In the genomic region with DNA sequence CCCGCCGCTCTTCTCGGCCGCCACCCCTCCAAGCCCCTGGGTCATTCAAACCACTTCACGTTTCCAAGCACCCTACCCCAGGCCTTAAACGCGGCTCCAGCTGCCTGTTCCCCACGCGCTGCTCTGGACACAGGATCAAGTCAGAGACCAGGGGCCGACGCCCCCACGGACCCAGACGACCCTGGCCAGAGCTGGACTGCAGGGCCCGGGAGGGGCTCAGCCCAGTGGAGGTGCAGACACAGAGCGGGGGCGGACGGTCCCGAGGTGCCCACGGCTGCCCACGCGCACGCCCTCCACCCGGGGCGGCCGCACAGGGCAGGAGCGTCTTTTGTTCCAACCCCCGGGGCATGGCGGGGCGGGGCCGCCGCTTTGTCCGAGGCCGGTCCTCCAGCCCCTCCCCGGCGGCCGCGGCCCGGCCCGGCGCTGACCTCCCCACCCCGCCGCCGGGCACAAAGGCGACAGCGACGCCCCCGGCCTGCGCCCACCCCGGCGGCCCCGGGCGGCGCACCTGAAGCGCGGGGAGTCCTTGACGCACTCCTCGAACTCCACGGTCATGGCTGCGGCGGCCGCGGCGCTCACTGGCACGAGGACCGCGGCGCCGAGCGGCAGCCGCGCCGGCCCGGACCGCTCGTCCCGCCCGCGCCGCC, we compare ENCODE assay signal across 9 cellular contexts. TPM values are rescaled to one million over a fixed set of nuclear protein-coding genes. Genes with fewer than 3 reads are reported as not detected.
DNase-seq lines count a peak whose midpoint lies in the region; ATAC-seq and TF ChIP-seq lines count a peak whose summit lies in the region.
"Had no signal": no experiment of that assay in that cellular context is flagged by ENCODE, and none has a peak within 500 bp of the region (broad histone marks: within the 10 kb centered on the region; RNA-seq: fewer than 3 reads in every experiment).

No MANE protein-coding gene starts in this region.

- DNase-seq in CD14-positive monocyte (ENCODE audit: low spot score) (no peak), LNCaP clone FGC (ENCODE audit: low read depth) (no peak), colonic mucosa (peak; percentile 65), epidermal melanocyte (ENCODE audit: insufficient read length, low spot score) (no peak), GF-D8 (lab: John Stamatoyannopoulos, UW) (no peak), NCI-H524 treated with DMSO at 0.1 percent for 48 hours (lab: John Stamatoyannopoulos, UW) (no peak)

- H3K4me1 Mint-ChIP-seq in CD14-positive monocyte: peaks cover 36% of the 10 kb centered on the region

- peaks cover 3 to 23% of the 10 kb centered on the region in 2 donors for H3K36me3 Mint-ChIP-seq in CD14-positive monocyte

- H3K9me3 ChIP-seq in colonic mucosa: no peaks in the 10 kb centered on the region
- H3K9me3 ChIP-seq in mesodermal cell (ENCODE audit: control insufficient read depth, low read length): no peaks in the 10 kb centered on the region

- H3K27me3 Mint-ChIP-seq in CD14-positive monocyte (ENCODE audit: low read depth in 3 of 3): peaks cover 0 to 4% (median 0%) of the 10 kb centered on the region in 3 donors

- intact Hi-C loops in CD14-positive monocyte (cut with micrococcal nuclease) (loop anchor here in 1 of 2 donors (5.0 kb wide), 2 partner anchors 70 to 475 kb away; a partner anchor contains a TSS), colonic mucosa (cut with DNase I) (no loop called here)

- peak overlapping the region; percentile 81 to 90 for H3K4me3 Mint-ChIP-seq in CD14-positive monocyte

- H3K36me3 ChIP-seq in colonic mucosa (no peaks in the 10 kb centered on the region), mesodermal cell (ENCODE audit: control insufficient read depth, insufficient read depth, low read length) (peaks cover 16% of the 10 kb centered on the region)

- TF ChIP-seq CTCF in CD14-positive monocyte (IDR thresholded peaks at IDR 0.05) (no peak), LNCaP clone FGC (IDR thresholded peaks at IDR 0.05; ENCODE audit: control insufficient read depth, extremely low read depth, insufficient read depth) (no peak), colonic mucosa (IDR thresholded peaks at IDR 0.05) (no peak)

- peak; percentile 6 for ATAC-seq in GM21360 (IDR thresholded peaks at IDR 0.05; ENCODE audit: unreplicated experiment)

- 3% methylated on average over 46 to 56 of the region's 79 CpGs for WGBS in mesodermal cell (ENCODE audit: insufficient coverage in 2 of 2), 2 experiments

- H3K27me3 ChIP-seq in colonic mucosa: no peaks in the 10 kb centered on the region

- peak overlapping the region; percentile 71 for H3K27ac ChIP-seq in colonic mucosa
- H3K27ac ChIP-seq in mesodermal cell (ENCODE audit: low read depth, low read length, severe bottlenecking): peak overlapping the region; percentile 36

- H3K4me1 ChIP-seq in colonic mucosa (peaks cover 30% of the 10 kb centered on the region), mesodermal cell (ENCODE audit: control insufficient read depth, insufficient read depth, low read length, poor library complexity, severe bottlenecking) (peaks cover 33% of the 10 kb centered on the region)

- H3K4me3 ChIP-seq in LNCaP clone FGC (ENCODE audit: low read depth, low read length) (peak overlapping the region; percentile 66), colonic mucosa (peak overlapping the region; percentile 80), mesodermal cell (ENCODE audit: extremely low read depth, insufficient read depth, low read length, poor library complexity, severe bottlenecking) (peak overlapping the region; percentile 79)

- peak overlapping the region; percentile 72 to 91 (median 85) for H3K27ac Mint-ChIP-seq in CD14-positive monocyte

- peak overlapping the region; percentile 65 to 84 for H3K9ac ChIP-seq in colonic mucosa (ENCODE audit: low read depth in 2 of 2, low read length in 2 of 2)

- H3K9me3 Mint-ChIP-seq in CD14-positive monocyte: no peaks in the 10 kb centered on the region

RNA-seq across cellular contexts. Expression of a gene that starts 0.3 kb away (rescaled TPM):
- 1 to 10 TPM; 3.5 to 4.0 TPM for polyA plus RNA-seq in CD14-positive monocyte
- total RNA-seq in colonic mucosa: 10 to 100 TPM; 34.1 to 68.1 TPM
- 39.6 TPM for polyA plus RNA-seq in mesodermal cell (2013, experiment 1 of 2)
- 31.9 TPM for polyA plus RNA-seq in mesodermal cell (2013, experiment 2 of 2)

RNA-seq across cellular contexts. Expression of a gene that starts 1.0 kb away (rescaled TPM):
- polyA plus RNA-seq in CD14-positive monocyte: 10 to 100 TPM; 13.8 to 14.8 TPM
- 10 to 100 TPM; 14.3 to 35.8 TPM for total RNA-seq in colonic mucosa
- polyA plus RNA-seq in mesodermal cell (2013, experiment 1 of 2): 16.9 TPM
- 15.2 TPM for polyA plus RNA-seq in mesodermal cell (2013, experiment 2 of 2)

RNA-seq across cellular contexts. Expression of a gene that starts 17.1 kb away (rescaled TPM):
- 10 to 100 TPM; 46.2 to 49.6 TPM for polyA plus RNA-seq in CD14-positive monocyte
- 100 to 1,000 TPM in 1 of 2 donors, 10 to 100 TPM in 1; 70.6 to 126 TPM for total RNA-seq in colonic mucosa
- 73.6 TPM for polyA plus RNA-seq in mesodermal cell (2013, experiment 1 of 2)
- polyA plus RNA-seq in mesodermal cell (2013, experiment 2 of 2): 63.0 TPM

RNA-seq across cellular contexts. Expression of a gene that starts 17.2 kb away (rescaled TPM):
- 1 to 10 TPM; 7.4 to 7.7 TPM for polyA plus RNA-seq in CD14-positive monocyte
- 10 to 100 TPM; 45.4 to 60.2 TPM for total RNA-seq in colonic mucosa
- 15.0 TPM for polyA plus RNA-seq in mesodermal cell (2013, experiment 1 of 2)
- 11.1 TPM for polyA plus RNA-seq in mesodermal cell (2013, experiment 2 of 2)

RNA-seq across cellular contexts. Expression of a gene that starts 23.7 kb away (rescaled TPM):
- polyA plus RNA-seq in CD14-positive monocyte: not detected
- under 1 TPM; 0.24 to 0.57 TPM for total RNA-seq in colonic mucosa
- polyA plus RNA-seq in mesodermal cell (2013, experiment 1 of 2): 0.11 TPM
- 0.10 TPM for polyA plus RNA-seq in mesodermal cell (2013, experiment 2 of 2)
- total RNA-seq: SK-MEL-5 had no signal
